In genomic region chr18:26502834-26503233, GRCh38 we compare ENCODE assay signal across 23 cellular contexts.
"Had no signal": no experiment of that assay in that cellular context is flagged by ENCODE, and none has a peak within 500 bp of the region (broad histone marks: within the 10 kb centered on the region; RNA-seq: fewer than 3 reads in every experiment).

No MANE protein-coding gene starts in this region.

- ATAC-seq: activated CD8-positive, alpha-beta T cell treated with anti-CD3 and anti-CD28 coated beads for 36 hours; activated T-helper 17 cell treated with anti-CD3 and anti-CD28 coated beads, Interleukin-2, amount 50 U/mL, for 72 hours; effector memory CD8-positive, alpha-beta T cell; left lobe of liver; right cardiac atrium; stimulated activated naive CD8-positive, alpha-beta T cell treated with anti-CD3 and anti-CD28 coated beads, Interleukin-15, amount 100 ng/mL, for 72 hours; T-cell had no signal

- H3K4me1 Mint-ChIP-seq: activated CD4-positive, alpha-beta T cell treated with anti-CD3 and anti-CD28 coated beads, Interleukin-2, amount 10 ng/mL, durations not matched to agents 24 days and 14 days; activated naive CD8-positive, alpha-beta T cell treated with anti-CD3 and anti-CD28 coated beads for 36 hours; stimulated activated naive CD8-positive, alpha-beta T cell treated with anti-CD3 and anti-CD28 coated beads, Interleukin-15, amount 100 ng/mL, for 72 hours had no signal

- H3K9me3 ChIP-seq: prostate gland, suprapubic skin, transverse colon had no signal

- DNase-seq: activated CD4-positive, alpha-beta T cell treated with anti-CD3 and anti-CD28 coated beads, Interleukin-2, amount 10 ng/mL, durations not matched to agents 24 days and 14 days; activated CD4-positive, CD25-positive, alpha-beta regulatory T cell; activated CD8-positive, alpha-beta T cell treated with anti-CD3 and anti-CD28 coated beads for 36 hours; activated naive CD4-positive, alpha-beta T cell; activated naive CD8-positive, alpha-beta T cell treated with anti-CD3 and anti-CD28 coated beads for 36 hours; activated T-cell treated with anti-CD3 and anti-CD28 coated beads, Interleukin-2, amount 50 U/mL, for 1 hour; amniotic stem cell; effector memory CD8-positive, alpha-beta T cell; glutamatergic neuron; hippocampal formation; kidney; right cardiac atrium; stimulated activated naive CD8-positive, alpha-beta T cell treated with anti-CD3 and anti-CD28 coated beads, Interleukin-15, amount 100 ng/mL, for 72 hours; T-cell; T-helper 9 cell; transverse colon had no signal

- H3K4me3 Mint-ChIP-seq: activated CD4-positive, alpha-beta T cell treated with anti-CD3 and anti-CD28 coated beads, Interleukin-2, amount 10 ng/mL, durations not matched to agents 24 days and 14 days; activated CD8-positive, alpha-beta T cell treated with anti-CD3 and anti-CD28 coated beads for 36 hours; activated naive CD8-positive, alpha-beta T cell treated with anti-CD3 and anti-CD28 coated beads for 36 hours; activated T-helper 17 cell treated with anti-CD3 and anti-CD28 coated beads, Interleukin-2, amount 50 U/mL, for 72 hours; effector memory CD8-positive, alpha-beta T cell; stimulated activated naive CD8-positive, alpha-beta T cell treated with anti-CD3 and anti-CD28 coated beads, Interleukin-15, amount 100 ng/mL, for 72 hours; T-cell had no signal

- H3K4me3 ChIP-seq: lung, prostate gland, skin epidermis, suprapubic skin, transverse colon had no signal

- H3K36me3 ChIP-seq: prostate gland, transverse colon had no signal

- H3K27me3 Mint-ChIP-seq: activated CD4-positive, alpha-beta T cell treated with anti-CD3 and anti-CD28 coated beads, Interleukin-2, amount 10 ng/mL, durations not matched to agents 24 days and 14 days; activated CD8-positive, alpha-beta T cell treated with anti-CD3 and anti-CD28 coated beads for 36 hours; activated naive CD8-positive, alpha-beta T cell treated with anti-CD3 and anti-CD28 coated beads for 36 hours; activated T-helper 17 cell treated with anti-CD3 and anti-CD28 coated beads, Interleukin-2, amount 50 U/mL, for 72 hours; effector memory CD8-positive, alpha-beta T cell; stimulated activated naive CD8-positive, alpha-beta T cell treated with anti-CD3 and anti-CD28 coated beads, Interleukin-15, amount 100 ng/mL, for 72 hours; T-cell had no signal

- FAIRE-seq: kidney had no signal

- H3K27ac Mint-ChIP-seq: activated CD4-positive, alpha-beta T cell treated with anti-CD3 and anti-CD28 coated beads, Interleukin-2, amount 10 ng/mL, durations not matched to agents 24 days and 14 days; activated CD8-positive, alpha-beta T cell treated with anti-CD3 and anti-CD28 coated beads for 36 hours; activated naive CD8-positive, alpha-beta T cell treated with anti-CD3 and anti-CD28 coated beads for 36 hours; activated T-helper 17 cell treated with anti-CD3 and anti-CD28 coated beads, Interleukin-2, amount 50 U/mL, for 72 hours; effector memory CD8-positive, alpha-beta T cell; T-cell had no signal

- H3K27ac ChIP-seq: prostate gland, skin epidermis, suprapubic skin, transverse colon had no signal

- H3K9me3 Mint-ChIP-seq: activated CD4-positive, alpha-beta T cell treated with anti-CD3 and anti-CD28 coated beads, Interleukin-2, amount 10 ng/mL, durations not matched to agents 24 days and 14 days; activated CD8-positive, alpha-beta T cell treated with anti-CD3 and anti-CD28 coated beads for 36 hours; activated naive CD8-positive, alpha-beta T cell treated with anti-CD3 and anti-CD28 coated beads for 36 hours; activated T-helper 17 cell treated with anti-CD3 and anti-CD28 coated beads, Interleukin-2, amount 50 U/mL, for 72 hours; effector memory CD8-positive, alpha-beta T cell; neural crest cell; stimulated activated naive CD8-positive, alpha-beta T cell treated with anti-CD3 and anti-CD28 coated beads, Interleukin-15, amount 100 ng/mL, for 72 hours; T-cell had no signal
